8 cellular contexts compared by ENCODE assay signal in genomic region chr6:142926494-142927273, GRCh38. TPM values are rescaled to one million over a fixed set of nuclear protein-coding genes. Genes with fewer than 3 reads are reported as not detected.
DNase-seq lines count a peak whose midpoint lies in the region; ATAC-seq and TF ChIP-seq lines count a peak whose summit lies in the region.

No MANE protein-coding gene starts in this region.

- H3K36me3 Mint-ChIP-seq in CD14-positive monocyte, result peaks cover 0 to 15% of the 10 kb centered on the region in 2 donors

- H3K27me3 Mint-ChIP-seq in CD14-positive monocyte (ENCODE audit: low read depth in 3 of 3), result peaks cover 15 to 17% (median 16%) of the 10 kb centered on the region in 3 donors

- TF ChIP-seq POLR2A in GM19193 (IDR thresholded peaks at IDR 0.05; ENCODE audit: extremely low read depth, insufficient read depth, insufficient read length) (peak; percentile 86), adrenal gland (IDR thresholded peaks at IDR 0.05) (peak; percentile 22 to 76), uterus (IDR thresholded peaks at IDR 0.05) (peak in 1 of 2 donors; percentile 66)

- H3K4me3 ChIP-seq in adrenal gland, result peak overlapping the region in 3 of 4 donors; percentile 54 to 82 (median 54)
- peak overlapping the region; percentile 52 for H3K4me3 ChIP-seq in parathyroid adenoma (ENCODE audit: low read depth, low read length)
- peak overlapping the region; percentile 49 to 61 for H3K4me3 ChIP-seq in uterus

- peak; percentile 55 for DNase-seq in CD14-positive monocyte (ENCODE audit: low spot score)
- peak; percentile 82 to 92 (median 87) for DNase-seq in adrenal gland
- DNase-seq in cardiac septum (ENCODE audit: low spot score), result peak; percentile 94
- DNase-seq in uterus, result peak; percentile 81 to 84

- H3K79me2 ChIP-seq in parathyroid adenoma, result peaks cover 13% of the 10 kb centered on the region

- no peaks in the 10 kb centered on the region for H3K9me3 ChIP-seq in adrenal gland (replicated peaks in 1 of 3)
- H3K9me3 ChIP-seq in parathyroid adenoma (ENCODE audit: control insufficient read depth, low read length), result no peaks in the 10 kb centered on the region
- H3K9me3 ChIP-seq in uterus, result no peaks in the 10 kb centered on the region

- peak overlapping the region; percentile 72 for H3K9ac ChIP-seq in parathyroid adenoma

- H3K4me1 ChIP-seq in adrenal gland (replicated peaks in 1 of 2) (peaks cover 7 to 35% of the 10 kb centered on the region in 2 donors), parathyroid adenoma (peaks cover 2% of the 10 kb centered on the region), uterus (peaks cover 0 to 5% of the 10 kb centered on the region in 2 donors)

- intact Hi-C loops in CD14-positive monocyte (cut with micrococcal nuclease), result no loop called here
- intact Hi-C loops in adrenal gland (cut with DNase I), result no loop called here
- intact Hi-C loops in cardiac septum (cut with DNase I), result loop anchor here (1.0 to 5.0 kb wide), 4 partner anchors 18 to 79 kb away; partner anchors contain the start of gene HIVEP2
- intact Hi-C loops in uterus (cut with DNase I; ENCODE audit: low total_unique reads), result no loop called here

- peak overlapping the region; percentile 59 for H3K4me2 ChIP-seq in parathyroid adenoma (ENCODE audit: low read length)

- H3K27me3 ChIP-seq in adrenal gland (no peaks in the 10 kb centered on the region), parathyroid adenoma (ENCODE audit: control insufficient read depth, insufficient read depth, low read length) (no peaks in the 10 kb centered on the region), uterus (no peaks in the 10 kb centered on the region)

- peaks cover 13% of the 10 kb centered on the region for H3K4me1 Mint-ChIP-seq in CD14-positive monocyte

- H2AFZ ChIP-seq in parathyroid adenoma, result peak overlapping the region; percentile 94

- H3K9me3 Mint-ChIP-seq in CD14-positive monocyte, result no peaks in the 10 kb centered on the region

- H3K36me3 ChIP-seq in adrenal gland (replicated peaks in 1 of 2) (no peaks in the 10 kb centered on the region), parathyroid adenoma (ENCODE audit: control insufficient read depth, insufficient read depth, low read length) (no peaks in the 10 kb centered on the region), uterus (no peaks in the 10 kb centered on the region)

- peak overlapping the region; percentile 65 to 88 for H3K4me3 Mint-ChIP-seq in CD14-positive monocyte

- ATAC-seq in HG03280 (IDR thresholded peaks at IDR 0.05; ENCODE audit: unreplicated experiment), result peak; percentile 87
- peak; percentile 82 for ATAC-seq in SK-N-SH treated with all-trans-retinoic acid at 6 μM for 48 hours

- peak overlapping the region in 1 of 7 donors; percentile 57 for H3K27ac Mint-ChIP-seq in CD14-positive monocyte

- TF ChIP-seq CTCF in CD14-positive monocyte (IDR thresholded peaks at IDR 0.05) (no peak), adrenal gland (IDR thresholded peaks at IDR 0.05) (no peak), parathyroid adenoma (IDR thresholded peaks at IDR 0.05) (no peak), uterus (IDR thresholded peaks at IDR 0.05) (peak in 1 of 4 experiments; percentile 4)

- H3K27ac ChIP-seq in adrenal gland (peak overlapping the region; percentile 82 to 97 (median 94)), parathyroid adenoma (peak overlapping the region; percentile 86), uterus (peak overlapping the region; percentile 93 to 96)

- 1 to 6% (median 1%) methylated on average over 12 to 76 of the region's 76 CpGs for WGBS in adrenal gland, 4 donors

TF ChIP-seq in SK-N-SH treated with all-trans-retinoic acid at 6 μM for 48 hours, 23 proteins besides CTCF, POLR2A, EP300 and RAD21:
- TF ChIP-seq ZC3H10 (CRISPR knock-in tag; IDR thresholded peaks at IDR 0.05) (no peak), POU6F1 (CRISPR knock-in tag; IDR thresholded peaks at IDR 0.05; ENCODE audit: borderline replicate concordance, low read depth) (no peak), CREB5 (CRISPR knock-in tag; IDR thresholded peaks at IDR 0.05; ENCODE audit: low read depth) (no peak), SNAI2 (CRISPR knock-in tag; IDR thresholded peaks at IDR 0.05) (peak; percentile 29; the same call in 1 of the 2 replicates), CSDC2 (CRISPR knock-in tag; IDR thresholded peaks at IDR 0.05) (0 out of 2 replicates have a peak, but pooled peaks have one; percentile 47), PPARA (CRISPR knock-in tag; IDR thresholded peaks at IDR 0.05; ENCODE audit: borderline replicate concordance) (no peak), ZNF70 (CRISPR knock-in tag; IDR thresholded peaks at IDR 0.05) (no peak), GLIS3 (CRISPR knock-in tag; IDR thresholded peaks at IDR 0.05) (0 out of 2 replicates have a peak, but pooled peaks have one; percentile 37), RARB (CRISPR knock-in tag; IDR thresholded peaks at IDR 0.05) (no peak)

RNA-seq across cellular contexts. Expression of gene HIVEP2, which starts 18.3 kb away (rescaled TPM):
- polyA plus RNA-seq in CD14-positive monocyte (under 1 TPM; 0.16 to 0.64 TPM), adrenal gland (1 to 10 TPM; 5.4 to 9.0 (median 8.4) TPM)
- total RNA-seq in adrenal gland (10 to 100 TPM; 10.7 to 27.6 (median 20.4) TPM), cardiac septum (25.7 TPM), uterus (10 to 100 TPM; 11.0 to 24.7 (median 19.8) TPM)

Comparison
In these comparisons a context has a peak if more than half of its experiments do, and no peak if none do; other contexts are left out.
1. Peak in every context shown above with its lines: DNase-seq, ATAC-seq, H3K4me3 ChIP-seq and H3K27ac ChIP-seq.